1 cellular context compared by ENCODE assay signal in genomic region chr7:74289018-74289659, GRCh38.
TF ChIP-seq lines count a peak whose summit lies in the region.

CLIP2 (plus strand) TSS chr7:74289407; CDS start chr7:74317547, 28,140 bp downstream.

TF ChIP-seq in K562, 482 proteins besides CTCF, POLR2A, EP300 and RAD21 (continued from another document):
- TF ChIP-seq RREB1 (CRISPR knock-in tag; IDR thresholded peaks at IDR 0.05) (0 out of 2 replicates have a peak, but pooled peaks have one; percentile 51), ZBTB33 (CRISPR knock-in tag; IDR thresholded peaks at IDR 0.05) (no peak), ZFP91 (CRISPR knock-in tag; IDR thresholded peaks at IDR 0.05) (no peak), THRB (CRISPR knock-in tag; conservative IDR thresholded peaks at IDR 0.05) (peak; percentile 71; the same call in 1 of the 2 replicates), RBFOX2 (IDR thresholded peaks at IDR 0.05; ENCODE audit: low read depth, low read length) (peak; percentile 49; the same call in 1 of the 2 replicates)
